1 cellular context compared by ENCODE assay signal in genomic region chr19:15468675-15469512, GRCh38.
TF ChIP-seq lines count a peak whose summit lies in the region.

No MANE protein-coding gene starts in this region.

TF ChIP-seq in H1, 55 proteins besides CTCF, POLR2A, EP300 and RAD21:
- no peak for TF ChIP-seq POU5F1 (IDR thresholded peaks at IDR 0.05; ENCODE audit: low read depth, low read length)
- no peak for TF ChIP-seq TEAD4 (IDR thresholded peaks at IDR 0.05; ENCODE audit: low read depth, low read length)
- TF ChIP-seq, protein P1, sequence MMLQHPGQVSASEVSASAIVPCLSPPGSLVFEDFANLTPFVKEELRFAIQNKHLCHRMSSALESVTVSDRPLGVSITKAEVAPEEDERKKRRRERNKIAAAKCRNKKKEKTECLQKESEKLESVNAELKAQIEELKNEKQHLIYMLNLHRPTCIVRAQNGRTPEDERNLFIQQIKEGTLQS (IDR thresholded peaks at IDR 0.05; ENCODE audit: insufficient read depth, low read depth, low read length) = no peak
- no peak for TF ChIP-seq SIN3A (conservative IDR thresholded peaks at IDR 0.05 in 1 of 2, IDR thresholded peaks at IDR 0.05 in 1 of 2; ENCODE audit: low read depth in 1 of 2, low read length in 2 of 2)
- TF ChIP-seq SP4 (IDR thresholded peaks at IDR 0.05; ENCODE audit: low read length) = no peak
- TF ChIP-seq RBBP5 (IDR thresholded peaks at IDR 0.05; ENCODE audit: borderline replicate concordance, low read depth, low read length) = no peak
- TF ChIP-seq HDAC2 (IDR thresholded peaks at IDR 0.05; ENCODE audit: borderline replicate concordance in 1 of 2, low read depth in 2 of 2, low read length in 2 of 2) = no peak
- TF ChIP-seq ZNF274 (IDR thresholded peaks at IDR 0.05; ENCODE audit: borderline replicate concordance, extremely low read depth, low read length) = no peak
- no peak for TF ChIP-seq CBX5 (IDR thresholded peaks at IDR 0.05; ENCODE audit: low read depth, low read length)
- no peak for TF ChIP-seq JUND (IDR thresholded peaks at IDR 0.05; ENCODE audit: low read length)
- TF ChIP-seq SUZ12 (IDR thresholded peaks at IDR 0.05; ENCODE audit: low read length) = no peak
- no peak for TF ChIP-seq JUN (IDR thresholded peaks at IDR 0.05; ENCODE audit: low read depth, low read length)
- no peak for TF ChIP-seq NANOG (IDR thresholded peaks at IDR 0.05; ENCODE audit: insufficient read depth, low read depth, low read length, poor library complexity, severe bottlenecking)
- no peak for TF ChIP-seq HDAC6 (IDR thresholded peaks at IDR 0.05; ENCODE audit: low read depth, low read length)
- TF ChIP-seq CHD1 (IDR thresholded peaks at IDR 0.05; ENCODE audit: low read depth, low read length) = no peak
- no peak for TF ChIP-seq TAF1 (IDR thresholded peaks at IDR 0.05; ENCODE audit: low read depth, low read length)
- no peak for TF ChIP-seq SIX5 (IDR thresholded peaks at IDR 0.05; ENCODE audit: low read depth, low read length)
- TF ChIP-seq SP2 (IDR thresholded peaks at IDR 0.05; ENCODE audit: low read length) = no peak
- no peak for TF ChIP-seq KDM4A (IDR thresholded peaks at IDR 0.05; ENCODE audit: low read depth, low read length, severe bottlenecking)
- TF ChIP-seq CREB1 (IDR thresholded peaks at IDR 0.05) = no peak
